ENCODE assay signal across 27 cellular contexts in the genomic region with DNA sequence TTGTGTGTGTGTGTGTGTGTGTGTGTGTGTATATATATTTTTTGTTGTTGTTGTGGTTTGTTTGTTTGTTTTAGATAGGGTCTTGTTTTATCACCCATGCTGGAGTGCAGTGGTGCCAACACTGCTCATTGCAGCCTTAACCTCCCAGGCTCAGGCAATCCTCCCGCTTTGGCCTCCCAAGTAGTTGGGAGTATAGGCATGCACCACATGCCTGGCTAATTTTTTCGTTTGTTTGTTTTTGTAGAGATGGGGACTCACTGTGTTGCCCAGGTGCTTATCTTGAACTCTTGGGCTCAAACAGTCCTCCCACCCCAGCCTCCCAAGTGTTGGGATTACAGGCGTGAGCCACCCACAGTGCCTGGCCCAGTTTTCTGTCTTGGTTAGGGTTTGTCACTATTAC.
"Had no signal": no experiment of that assay in that cellular context is flagged by ENCODE, and none has a peak within 500 bp of the region (broad histone marks: within the 10 kb centered on the region; RNA-seq: fewer than 3 reads in every experiment).

No MANE protein-coding gene starts in this region.

- H3K27me3 Mint-ChIP-seq: progenitor cell of endocrine pancreas; stimulated activated naive B cell treated with anti-CD40 and anti-IgM and Interleukin-4, amounts not matched to agents 10 μg/mL and 1 μg/mL and 100 μg/mL, for 72 hours; stimulated activated naive CD8-positive, alpha-beta T cell treated with anti-CD3 and anti-CD28 coated beads, Interleukin-15, Interleukin-2, amounts not matched to agents 100 ng/mL and 50 ng/mL, for 24 hours had no signal

- H3K4me3 ChIP-seq: neural progenitor cell, ovary, psoas muscle, right lobe of liver, sigmoid colon, stomach, thoracic aorta, thyroid gland, tibial nerve, upper lobe of left lung, vagina had no signal

- DNase-seq: occipital lobe; ovary; posterior cingulate gyrus; psoas muscle; right cardiac atrium; right lobe of liver; sigmoid colon; small intestine; stimulated activated CD4-positive, alpha-beta T cell treated with anti-CD3 and anti-CD28 coated beads, Interleukin-15, amount 100 ng/mL, for 24 hours; stimulated activated CD4-positive, alpha-beta T cell treated with anti-CD3 and anti-CD28 coated beads, Interleukin-2, amount 100 ng/mL, for 24 hours; stimulated activated CD4-positive, alpha-beta T cell treated with anti-CD3 and anti-CD28 coated beads, Interleukin-2, amount 100 ng/mL, for 48 hours; stimulated activated CD4-positive, alpha-beta T cell treated with anti-CD3 and anti-CD28 coated beads, Interleukin-4, amount 100 ng/mL, for 24 hours; stimulated activated naive B cell treated with anti-CD40 and anti-IgM and Interleukin-4, amounts not matched to agents 10 μg/mL and 1 μg/mL and 100 μg/mL, for 72 hours; stimulated activated naive CD4-positive, alpha-beta T cell treated with Interleukin-2 at 50 U/mL for 16 hours; stomach; thyroid gland; trophoblast cell; upper lobe of left lung had no signal

- H3K4me1 Mint-ChIP-seq: nephron; stimulated activated effector memory CD8-positive, alpha-beta T cell treated with anti-CD3 and anti-CD28 coated beads, Interleukin-12 subunit alpha, Interleukin-12 subunit beta, amount 100 ng/mL, for 72 hours; stimulated activated naive B cell treated with anti-CD40 and anti-IgM and Interleukin-4, amounts not matched to agents 10 μg/mL and 1 μg/mL and 100 μg/mL, for 72 hours had no signal

- H3K27ac ChIP-seq: neural progenitor cell, ovary, parathyroid adenoma, psoas muscle, right lobe of liver, sigmoid colon, stomach, thoracic aorta, thyroid gland, tibial nerve, upper lobe of left lung, vagina had no signal

- H3K9me3 ChIP-seq: ovary, psoas muscle, right lobe of liver, sigmoid colon, stomach, thoracic aorta, thyroid gland, tibial nerve, upper lobe of left lung, vagina had no signal

- ATAC-seq: right cardiac atrium; right lobe of liver; stimulated activated effector memory CD8-positive, alpha-beta T cell treated with anti-CD3 and anti-CD28 coated beads, Interleukin-12 subunit alpha, Interleukin-12 subunit beta, amount 100 ng/mL, for 72 hours; stimulated activated naive B cell treated with anti-CD40 and anti-IgM and Interleukin-4, amounts not matched to agents 10 μg/mL and 1 μg/mL and 100 μg/mL, for 72 hours had no signal

- H3K9me3 Mint-ChIP-seq: nephron; neural progenitor cell; stimulated activated effector memory CD8-positive, alpha-beta T cell treated with anti-CD3 and anti-CD28 coated beads, Interleukin-12 subunit alpha, Interleukin-12 subunit beta, amount 100 ng/mL, for 72 hours; stimulated activated naive B cell treated with anti-CD40 and anti-IgM and Interleukin-4, amounts not matched to agents 10 μg/mL and 1 μg/mL and 100 μg/mL, for 72 hours; stimulated activated naive CD8-positive, alpha-beta T cell treated with anti-CD3 and anti-CD28 coated beads, Interleukin-15, Interleukin-2, amounts not matched to agents 100 ng/mL and 50 ng/mL, for 24 hours had no signal

- H3K27ac Mint-ChIP-seq: nephron; neural progenitor cell; progenitor cell of endocrine pancreas; stimulated activated effector memory CD8-positive, alpha-beta T cell treated with anti-CD3 and anti-CD28 coated beads, Interleukin-12 subunit alpha, Interleukin-12 subunit beta, amount 100 ng/mL, for 72 hours; stimulated activated naive B cell treated with anti-CD40 and anti-IgM and Interleukin-4, amounts not matched to agents 10 μg/mL and 1 μg/mL and 100 μg/mL, for 72 hours; stimulated activated naive CD8-positive, alpha-beta T cell treated with anti-CD3 and anti-CD28 coated beads, Interleukin-15, Interleukin-2, amounts not matched to agents 100 ng/mL and 50 ng/mL, for 24 hours had no signal

- H3K4me3 Mint-ChIP-seq: nephron; neural progenitor cell; stimulated activated effector memory CD8-positive, alpha-beta T cell treated with anti-CD3 and anti-CD28 coated beads, Interleukin-12 subunit alpha, Interleukin-12 subunit beta, amount 100 ng/mL, for 72 hours; stimulated activated naive B cell treated with anti-CD40 and anti-IgM and Interleukin-4, amounts not matched to agents 10 μg/mL and 1 μg/mL and 100 μg/mL, for 72 hours; stimulated activated naive CD8-positive, alpha-beta T cell treated with anti-CD3 and anti-CD28 coated beads, Interleukin-15, Interleukin-2, amounts not matched to agents 100 ng/mL and 50 ng/mL, for 24 hours had no signal

- H3K4me1 ChIP-seq: parathyroid adenoma, psoas muscle, right lobe of liver had no signal

- H3K36me3 ChIP-seq: neural progenitor cell, ovary had no signal
